Comparison of ENCODE assay signal across 24 cellular contexts in genomic region chr2:29066989-29067605, GRCh38. TPM values are rescaled to one million over a fixed set of nuclear protein-coding genes. Genes with fewer than 3 reads are reported as not detected.
DNase-seq lines count a peak whose midpoint lies in the region; ATAC-seq and TF ChIP-seq lines count a peak whose summit lies in the region.
"Had no signal": no experiment of that assay in that cellular context is flagged by ENCODE, and none has a peak within 500 bp of the region (broad histone marks: within the 10 kb centered on the region; RNA-seq: fewer than 3 reads in every experiment).

No MANE protein-coding gene starts in this region.

- intact Hi-C loops in vagina (cut with DNase I), result no loop called here

- H3K27me3 ChIP-seq in lung (ENCODE audit: control insufficient read depth, insufficient read depth) (no peaks in the 10 kb centered on the region), vagina (no peaks in the 10 kb centered on the region), Peyer's patch (no peaks in the 10 kb centered on the region)
- H3K27me3 ChIP-seq: right atrium auricular region, tibial artery had no signal

- CTCF ChIA-PET in activated CD8-positive, alpha-beta memory T cell treated with anti-CD3 and anti-CD28 coated beads, Interleukin-2, amount 10 ng/mL, durations not matched to agents 7 days and 5 days (lab: Charles Lee), result interaction anchor here (1.5 kb wide), 1 partner anchor 10 kb away, joined by 4 read pairs; no protein-coding TSS in a partner anchor

- no peak overlapping the region for H3K4me3 Mint-ChIP-seq in activated CD8-positive, alpha-beta memory T cell treated with anti-CD3 and anti-CD28 coated beads, Interleukin-2, amount 10 ng/mL, durations not matched to agents 7 days and 5 days
- H3K4me3 Mint-ChIP-seq: activated naive CD8-positive, alpha-beta T cell treated with anti-CD3 and anti-CD28 coated beads, Interleukin-2, amount 10 ng/mL, durations not matched to agents 7 days and 5 days; activated T-helper 17 cell treated with anti-CD3 and anti-CD28 coated beads, Interleukin-2, amount 50 U/mL, for 72 hours; stimulated activated memory B cell treated with anti-CD40 and anti-IgM and Interleukin-4, amounts not matched to agents 10 μg/mL and 1 μg/mL and 100 μg/mL, for 72 hours had no signal

- H3K27ac ChIP-seq in cingulate gyrus (ENCODE audit: low read depth, low read length) (peak overlapping the region; percentile 4), lung (ENCODE audit: low read depth in 1 of 2, low read length in 1 of 2) (no peak overlapping the region), vagina (no peak overlapping the region), Peyer's patch (no peak overlapping the region)
- H3K27ac ChIP-seq: HL-60, right atrium auricular region, SK-N-MC, tibial artery had no signal

- H3K9me3 Mint-ChIP-seq in activated CD8-positive, alpha-beta memory T cell treated with anti-CD3 and anti-CD28 coated beads, Interleukin-2, amount 10 ng/mL, durations not matched to agents 7 days and 5 days (ENCODE audit: low read depth), result no peaks in the 10 kb centered on the region
- H3K9me3 Mint-ChIP-seq: activated naive CD8-positive, alpha-beta T cell treated with anti-CD3 and anti-CD28 coated beads, Interleukin-2, amount 10 ng/mL, durations not matched to agents 7 days and 5 days; activated T-helper 17 cell treated with anti-CD3 and anti-CD28 coated beads, Interleukin-2, amount 50 U/mL, for 72 hours; stimulated activated memory B cell treated with anti-CD40 and anti-IgM and Interleukin-4, amounts not matched to agents 10 μg/mL and 1 μg/mL and 100 μg/mL, for 72 hours had no signal

- TF ChIP-seq CTCF in lung (IDR thresholded peaks at IDR 0.05; ENCODE audit: control extremely low read depth, extremely low read depth) (no peak), vagina (IDR thresholded peaks at IDR 0.05) (no peak), Peyer's patch (IDR thresholded peaks at IDR 0.05) (no peak)

- no peak overlapping the region for H3K4me3 ChIP-seq in lung
- no peak overlapping the region for H3K4me3 ChIP-seq in vagina
- H3K4me3 ChIP-seq in Peyer's patch, result no peak overlapping the region
- H3K4me3 ChIP-seq: HAP-1, right atrium auricular region, SK-N-MC, tibial artery had no signal

- H3K36me3 ChIP-seq in lung (ENCODE audit: control insufficient read depth in 2 of 2, insufficient read depth in 2 of 2, low read length in 2 of 2) (no peaks in the 10 kb centered on the region), vagina (no peaks in the 10 kb centered on the region), Peyer's patch (no peaks in the 10 kb centered on the region)
- H3K36me3 ChIP-seq: HAP-1, right atrium auricular region, tibial artery had no signal

- no peaks in the 10 kb centered on the region for H3K4me1 Mint-ChIP-seq in activated CD8-positive, alpha-beta memory T cell treated with anti-CD3 and anti-CD28 coated beads, Interleukin-2, amount 10 ng/mL, durations not matched to agents 7 days and 5 days
- H3K4me1 Mint-ChIP-seq: activated naive CD8-positive, alpha-beta T cell treated with anti-CD3 and anti-CD28 coated beads, Interleukin-2, amount 10 ng/mL, durations not matched to agents 7 days and 5 days; activated T-helper 17 cell treated with anti-CD3 and anti-CD28 coated beads, Interleukin-2, amount 50 U/mL, for 72 hours; stimulated activated memory B cell treated with anti-CD40 and anti-IgM and Interleukin-4, amounts not matched to agents 10 μg/mL and 1 μg/mL and 100 μg/mL, for 72 hours had no signal

- WGBS in lung, 2 donors, result 38 to 49% methylated on average over 7 of the region's 7 CpGs

- TF ChIP-seq POLR2A in vagina (IDR thresholded peaks at IDR 0.05) (no peak), Peyer's patch (IDR thresholded peaks at IDR 0.05) (no peak)

- H3K9me3 ChIP-seq in lung (ENCODE audit: control insufficient read depth in 2 of 2, insufficient read depth in 1 of 2, low read length in 1 of 2) (no peaks in the 10 kb centered on the region), vagina (no peaks in the 10 kb centered on the region), Peyer's patch (no peaks in the 10 kb centered on the region)
- H3K9me3 ChIP-seq: HAP-1, right atrium auricular region, tibial artery had no signal

- DNase-seq in activated CD8-positive, alpha-beta memory T cell treated with anti-CD3 and anti-CD28 coated beads, Interleukin-2, amount 50 U/mL, for 48 hours, result peak; percentile 29
- no peak for DNase-seq in activated CD8-positive, alpha-beta memory T cell treated with anti-CD3 and anti-CD28 coated beads, Interleukin-2, amount 10 ng/mL, durations not matched to agents 7 days and 5 days
- DNase-seq in lung (ENCODE audit: low spot score) (no peak), vagina (ENCODE audit: extremely low spot score in 2 of 2) (peak; percentile 87 to 95), Peyer's patch (no peak)
- DNase-seq: activated naive CD8-positive, alpha-beta T cell treated with anti-CD3 and anti-CD28 coated beads, Interleukin-2, amount 10 ng/mL, durations not matched to agents 7 days and 5 days; KBM-7; left ventricle myocardium superior; NCI-H1930; occipital lobe had no signal

- no peak for ATAC-seq in activated CD8-positive, alpha-beta memory T cell treated with anti-CD3 and anti-CD28 coated beads, Interleukin-2, amount 10 ng/mL, durations not matched to agents 7 days and 5 days
- ATAC-seq in lung (ENCODE audit: insufficient read depth, low FRiP score) (peak; percentile 35), HG02571 (IDR thresholded peaks at IDR 0.05; ENCODE audit: unreplicated experiment) (no peak), GM21360 (IDR thresholded peaks at IDR 0.05; ENCODE audit: unreplicated experiment) (no peak)
- ATAC-seq: activated CD4-positive, CD25-positive, alpha-beta regulatory T cell treated with anti-CD3 and anti-CD28 coated beads, Interleukin-2, amount 50 U/mL, for 24 hours; activated T-helper 17 cell treated with anti-CD3 and anti-CD28 coated beads, Interleukin-2, amount 50 U/mL, for 72 hours; Panc1; stimulated activated memory B cell treated with anti-CD40 and anti-IgM and Interleukin-4, amounts not matched to agents 10 μg/mL and 1 μg/mL and 100 μg/mL, for 72 hours had no signal

- H3K27me3 Mint-ChIP-seq in activated CD8-positive, alpha-beta memory T cell treated with anti-CD3 and anti-CD28 coated beads, Interleukin-2, amount 10 ng/mL, durations not matched to agents 7 days and 5 days, result no peaks in the 10 kb centered on the region
- H3K27me3 Mint-ChIP-seq: activated naive CD8-positive, alpha-beta T cell treated with anti-CD3 and anti-CD28 coated beads, Interleukin-2, amount 10 ng/mL, durations not matched to agents 7 days and 5 days; activated T-helper 17 cell treated with anti-CD3 and anti-CD28 coated beads, Interleukin-2, amount 50 U/mL, for 72 hours; stimulated activated memory B cell treated with anti-CD40 and anti-IgM and Interleukin-4, amounts not matched to agents 10 μg/mL and 1 μg/mL and 100 μg/mL, for 72 hours had no signal

- H3K4me1 ChIP-seq in lung (ENCODE audit: control insufficient read depth in 2 of 2, insufficient read depth in 2 of 2, low read length in 2 of 2), result peaks cover 0 to 7% of the 10 kb centered on the region in 2 donors
- H3K4me1 ChIP-seq in vagina, result peaks cover 58% of the 10 kb centered on the region
- H3K4me1 ChIP-seq in Peyer's patch, result no peaks in the 10 kb centered on the region

- no peak overlapping the region for H3K27ac Mint-ChIP-seq in activated CD8-positive, alpha-beta memory T cell treated with anti-CD3 and anti-CD28 coated beads, Interleukin-2, amount 10 ng/mL, durations not matched to agents 7 days and 5 days
- H3K27ac Mint-ChIP-seq: activated naive CD8-positive, alpha-beta T cell treated with anti-CD3 and anti-CD28 coated beads, Interleukin-2, amount 10 ng/mL, durations not matched to agents 7 days and 5 days; activated T-helper 17 cell treated with anti-CD3 and anti-CD28 coated beads, Interleukin-2, amount 50 U/mL, for 72 hours; stimulated activated memory B cell treated with anti-CD40 and anti-IgM and Interleukin-4, amounts not matched to agents 10 μg/mL and 1 μg/mL and 100 μg/mL, for 72 hours had no signal

- H3K36me3 Mint-ChIP-seq in activated CD8-positive, alpha-beta memory T cell treated with anti-CD3 and anti-CD28 coated beads, Interleukin-2, amount 10 ng/mL, durations not matched to agents 7 days and 5 days, result no peaks in the 10 kb centered on the region
- H3K36me3 Mint-ChIP-seq: activated naive CD8-positive, alpha-beta T cell treated with anti-CD3 and anti-CD28 coated beads, Interleukin-2, amount 10 ng/mL, durations not matched to agents 7 days and 5 days; stimulated activated memory B cell treated with anti-CD40 and anti-IgM and Interleukin-4, amounts not matched to agents 10 μg/mL and 1 μg/mL and 100 μg/mL, for 72 hours had no signal

RNA-seq across cellular contexts. Expression of gene PCARE, which starts 7.2 kb away (rescaled TPM):
- not detected for total RNA-seq in activated CD8-positive, alpha-beta memory T cell treated with anti-CD3 and anti-CD28 coated beads, Interleukin-2, amount 10 ng/mL, durations not matched to agents 7 days and 5 days
- total RNA-seq in lung (under 1 TPM in 1 of 2 donors, not detected in 1; 0.09 TPM), vagina (not detected), Peyer's patch (not detected)
- polyA plus RNA-seq in lung, result under 1 TPM; 0.01 to 0.04 TPM
- total RNA-seq: activated naive CD8-positive, alpha-beta T cell treated with anti-CD3 and anti-CD28 coated beads, Interleukin-2, amount 10 ng/mL, durations not matched to agents 7 days and 5 days; activated T-helper 17 cell treated with anti-CD3 and anti-CD28 coated beads, Interleukin-2, amount 50 U/mL, for 72 hours; fibroblast of lung had no signal
- polyA plus RNA-seq: BJ, fibroblast of lung had no signal

RNA-seq across cellular contexts. Expression of gene CLIP4, which starts 48.1 kb away (rescaled TPM):
- total RNA-seq in activated CD8-positive, alpha-beta memory T cell treated with anti-CD3 and anti-CD28 coated beads, Interleukin-2, amount 10 ng/mL, durations not matched to agents 7 days and 5 days, result 10 to 100 TPM; 27.6 to 36.7 TPM
- total RNA-seq in lung, result 10 to 100 TPM; 28.7 to 30.1 TPM
- polyA plus RNA-seq in lung, result 10 to 100 TPM; 15.1 to 17.4 TPM
- total RNA-seq in vagina, result 63.1 TPM
- 10 to 100 TPM in 3 of 4 donors, 1 to 10 TPM in 1; 7.0 to 40.4 (median 16.9) TPM for total RNA-seq in Peyer's patch

Comparison
In these comparisons a context has a peak if more than half of its experiments do, and no peak if none do; other contexts are left out.
1. DNase-seq: peak in activated CD8-positive, alpha-beta memory T cell treated with anti-CD3 and anti-CD28 coated beads, Interleukin-2, amount 50 U/mL, for 48 hours (single experiment) and vagina (2 of 2); none in activated CD8-positive, alpha-beta memory T cell treated with anti-CD3 and anti-CD28 coated beads, Interleukin-2, amount 10 ng/mL, durations not matched to agents 7 days and 5 days (single experiment), lung (single experiment) and Peyer's patch (0 of 3).